Comparison of ENCODE assay signal across 11 cellular contexts in the genomic region with DNA sequence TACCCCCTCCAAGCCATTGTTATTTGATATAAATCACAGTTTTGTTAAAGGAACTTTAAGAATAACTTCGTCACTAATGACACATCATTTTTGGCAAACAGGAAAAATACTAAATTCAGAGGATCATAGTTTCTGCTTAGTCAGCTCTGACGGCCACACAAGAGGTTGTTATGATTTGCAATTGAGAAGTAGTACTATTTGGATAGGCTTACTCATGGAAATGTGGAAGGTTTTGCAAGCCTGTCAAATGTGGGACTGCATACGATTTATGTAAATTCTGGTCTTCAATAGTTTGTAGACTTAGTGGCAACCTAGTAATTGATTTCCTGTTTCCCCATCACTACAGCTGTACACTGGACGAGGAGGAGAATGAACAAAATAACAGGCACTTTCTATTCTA.
DNase-seq lines count a peak whose midpoint lies in the region; ATAC-seq, FAIRE-seq and TF ChIP-seq lines count a peak whose summit lies in the region.
"Had no signal": no experiment of that assay in that cellular context is flagged by ENCODE, and none has a peak within 500 bp of the region (broad histone marks: within the 10 kb centered on the region; RNA-seq: fewer than 3 reads in every experiment).

No MANE protein-coding gene starts in this region.

- FAIRE-seq in HTR-8/SVneo (lab: Jason Lieb, UNC): no peak
- FAIRE-seq in K562 (lab: Jason Lieb, UNC): no peak

- H3K79me2 ChIP-seq in K562 (ENCODE audit: control insufficient read depth, insufficient read depth, low read length): no peaks in the 10 kb centered on the region

- no peak for TF ChIP-seq EP300 in K562 (IDR thresholded peaks at IDR 0.05; ENCODE audit: low read length)

- no peak overlapping the region for H2AFZ ChIP-seq in K562 (ENCODE audit: low read depth, low read length)

- peaks cover 71% of the 10 kb centered on the region for H3K36me3 ChIP-seq in K562 (ENCODE audit: control insufficient read depth, insufficient read depth, low read length)

- no peak for ATAC-seq in K562
- ATAC-seq in stimulated activated naive B cell treated with anti-CD40 and anti-IgM and Interleukin-4, amounts not matched to agents 10 μg/mL and 1 μg/mL and 100 μg/mL, for 72 hours (replicated peaks): no peak
- no peak for ATAC-seq in HG02642 (IDR thresholded peaks at IDR 0.05; ENCODE audit: poor library complexity, unreplicated experiment)
- no peak for ATAC-seq in activated CD8-positive, alpha-beta T cell treated with anti-CD3 and anti-CD28 coated beads, Interleukin-2, amount 10 ng/mL, durations not matched to agents 7 days and 5 days
- ATAC-seq in right cardiac atrium: no peak

- no peaks in the 10 kb centered on the region for H3K9me1 ChIP-seq in K562 (ENCODE audit: control insufficient read depth, insufficient read depth, low read length)

- H3K9me3 Mint-ChIP-seq in stimulated activated naive B cell treated with anti-CD40 and anti-IgM and Interleukin-4, amounts not matched to agents 10 μg/mL and 1 μg/mL and 100 μg/mL, for 72 hours: no peaks in the 10 kb centered on the region
- no peaks in the 10 kb centered on the region for H3K9me3 Mint-ChIP-seq in activated CD8-positive, alpha-beta T cell treated with anti-CD3 and anti-CD28 coated beads, Interleukin-2, amount 10 ng/mL, durations not matched to agents 7 days and 5 days (ENCODE audit: insufficient read depth)
- H3K9me3 Mint-ChIP-seq: dendritic cell treated with granulocyte-macrophage colony-stimulating factor and Interleukin-4, amounts not matched to agents 40 ng/mL and 50 ng/mL, for 4 days; memory B cell had no signal

- H3K27me3 Mint-ChIP-seq in stimulated activated naive B cell treated with anti-CD40 and anti-IgM and Interleukin-4, amounts not matched to agents 10 μg/mL and 1 μg/mL and 100 μg/mL, for 72 hours: no peaks in the 10 kb centered on the region
- H3K27me3 Mint-ChIP-seq in activated CD8-positive, alpha-beta T cell treated with anti-CD3 and anti-CD28 coated beads, Interleukin-2, amount 10 ng/mL, durations not matched to agents 7 days and 5 days (ENCODE audit: low read depth): no peaks in the 10 kb centered on the region
- H3K27me3 Mint-ChIP-seq: dendritic cell treated with granulocyte-macrophage colony-stimulating factor and Interleukin-4, amounts not matched to agents 40 ng/mL and 50 ng/mL, for 4 days; memory B cell had no signal

- POLR2A ChIA-PET in AG04449 (lab: Yijun Ruan, JAX): interaction anchor here (0.7 to 1.1 kb wide), 2 partner anchors 246 to 272 kb away, joined by 3 read pairs; partner anchors contain the start of gene SRSF7
- POLR2A ChIA-PET in K562 (lab: Yijun Ruan, JAX): interaction anchor here (1.1 kb wide), 1 partner anchor 246 kb away, joined by 3 read pairs; the partner anchor contains the start of gene SRSF7
- POLR2A ChIA-PET in activated CD8-positive, alpha-beta T cell treated with anti-CD3 and anti-CD28 coated beads, Interleukin-2, amount 10 ng/mL, durations not matched to agents 7 days and 5 days (lab: Charles Lee): no interaction called here

- in situ Hi-C loops in K562 (cut with MboI): no loop called here

- 81% methylated on average over 4 of the region's 4 CpGs for WGBS in K562 (ENCODE audit: insufficient coverage, low coverage, missing lambda C conversion rate)
- WGBS in right cardiac atrium: 51% methylated on average over 4 of the region's 4 CpGs

- no peaks in the 10 kb centered on the region for H3K9me3 ChIP-seq in K562 (replicated peaks; ENCODE audit: control insufficient read depth, insufficient read depth, low read depth, low read length)
- no peaks in the 10 kb centered on the region for H3K9me3 ChIP-seq in right cardiac atrium (ENCODE audit: control insufficient read depth, low read length)

- CTCF ChIA-PET in AG04449 (lab: Yijun Ruan, JAX) (interaction anchor here (0.7 kb wide), 1 partner anchor 16 kb away, joined by 3 read pairs; no protein-coding TSS in a partner anchor), K562 (lab: Yijun Ruan, JAX; ENCODE audit: low intra/inter-chr PET ratio) (no interaction called here)
- CTCF ChIA-PET in activated CD8-positive, alpha-beta T cell treated with anti-CD3 and anti-CD28 coated beads, Interleukin-2, amount 10 ng/mL, durations not matched to agents 7 days and 5 days (lab: Charles Lee): interaction anchor here (1.0 kb wide), 1 partner anchor 232 kb away, joined by 3 read pairs; no protein-coding TSS in a partner anchor

- no peaks in the 10 kb centered on the region for H3K4me1 Mint-ChIP-seq in stimulated activated naive B cell treated with anti-CD40 and anti-IgM and Interleukin-4, amounts not matched to agents 10 μg/mL and 1 μg/mL and 100 μg/mL, for 72 hours
- H3K4me1 Mint-ChIP-seq in activated CD8-positive, alpha-beta T cell treated with anti-CD3 and anti-CD28 coated beads, Interleukin-2, amount 10 ng/mL, durations not matched to agents 7 days and 5 days (ENCODE audit: low read depth): peaks cover 29% of the 10 kb centered on the region

- TF ChIP-seq CTCF in AG04449 (IDR thresholded peaks at IDR 0.05; ENCODE audit: insufficient read depth, low read length, missing control alignments) (no peak), K562 (IDR thresholded peaks at IDR 0.05 in 2 of 3, conservative IDR thresholded peaks at IDR 0.05 in 1 of 3; ENCODE audit: insufficient read depth in 2 of 3, low read depth in 1 of 3, low read length in 3 of 3) (no peak)

- BruUV-seq in K562 (replicated peaks; lab: Mats Ljungman, UMichigan): no TSS peak

- no peak overlapping the region for H3K4me2 ChIP-seq in K562 (ENCODE audit: insufficient read depth, low read length)

- no peak overlapping the region for H3K27ac Mint-ChIP-seq in stimulated activated naive B cell treated with anti-CD40 and anti-IgM and Interleukin-4, amounts not matched to agents 10 μg/mL and 1 μg/mL and 100 μg/mL, for 72 hours
- no peak overlapping the region for H3K27ac Mint-ChIP-seq in activated CD8-positive, alpha-beta T cell treated with anti-CD3 and anti-CD28 coated beads, Interleukin-2, amount 10 ng/mL, durations not matched to agents 7 days and 5 days
- H3K27ac Mint-ChIP-seq: dendritic cell treated with granulocyte-macrophage colony-stimulating factor and Interleukin-4, amounts not matched to agents 40 ng/mL and 50 ng/mL, for 4 days; memory B cell had no signal

- no peak for TF ChIP-seq RAD21 in K562 (CRISPR knock-in tag; conservative IDR thresholded peaks at IDR 0.05 in 1 of 2, IDR thresholded peaks at IDR 0.05 in 1 of 2)

- DNase-seq in AG04449 (ENCODE audit: low read depth, low spot score): peak; percentile 82
- peak; percentile 9 for DNase-seq in HTR-8/SVneo (ENCODE audit: insufficient read length, low spot score)
- DNase-seq in K562 (ENCODE audit: extremely low read depth in 1 of 4, low spot score in 3 of 4): no peak
- peak; percentile 21 for DNase-seq in kidney tubule cell (ENCODE audit: low spot score)
- no peak for DNase-seq in stimulated activated naive B cell treated with anti-CD40 and anti-IgM and Interleukin-4, amounts not matched to agents 10 μg/mL and 1 μg/mL and 100 μg/mL, for 72 hours
- DNase-seq in activated CD8-positive, alpha-beta T cell treated with anti-CD3 and anti-CD28 coated beads, Interleukin-2, amount 10 ng/mL, durations not matched to agents 7 days and 5 days: no peak
- DNase-seq in right cardiac atrium: no peak
- DNase-seq: substantia nigra had no signal

- no peak overlapping the region for H3K4me3 Mint-ChIP-seq in stimulated activated naive B cell treated with anti-CD40 and anti-IgM and Interleukin-4, amounts not matched to agents 10 μg/mL and 1 μg/mL and 100 μg/mL, for 72 hours
- H3K4me3 Mint-ChIP-seq in activated CD8-positive, alpha-beta T cell treated with anti-CD3 and anti-CD28 coated beads, Interleukin-2, amount 10 ng/mL, durations not matched to agents 7 days and 5 days: no peak overlapping the region
- H3K4me3 Mint-ChIP-seq: dendritic cell treated with granulocyte-macrophage colony-stimulating factor and Interleukin-4, amounts not matched to agents 40 ng/mL and 50 ng/mL, for 4 days; memory B cell had no signal

- H3K9ac ChIP-seq in K562 (ENCODE audit: insufficient read depth in 1 of 2, low read depth in 2 of 2, low read length in 2 of 2): no peak overlapping the region

- no peak overlapping the region for H3K27ac ChIP-seq in K562 (ENCODE audit: extremely low read depth, low read depth, low read length)
- H3K27ac ChIP-seq in right cardiac atrium (ENCODE audit: low read length): no peak overlapping the region

- TF ChIP-seq POLR2A in K562 (conservative IDR thresholded peaks at IDR 0.05): no peak

- H3K4me3 ChIP-seq in AG04449 (ENCODE audit: low read depth, low read length) (no peak overlapping the region), K562 (no peak overlapping the region), right cardiac atrium (ENCODE audit: low read length) (no peak overlapping the region)

- intact Hi-C loops in K562 (cut with micrococcal nuclease) (no loop called here), right cardiac atrium (cut with DNase I) (no loop called here)

- peaks cover 26 to 37% of the 10 kb centered on the region in 2 donors for H3K36me3 Mint-ChIP-seq in stimulated activated naive B cell treated with anti-CD40 and anti-IgM and Interleukin-4, amounts not matched to agents 10 μg/mL and 1 μg/mL and 100 μg/mL, for 72 hours
- peaks cover 73% of the 10 kb centered on the region for H3K36me3 Mint-ChIP-seq in activated CD8-positive, alpha-beta T cell treated with anti-CD3 and anti-CD28 coated beads, Interleukin-2, amount 10 ng/mL, durations not matched to agents 7 days and 5 days (ENCODE audit: low read depth)

- H3K4me1 ChIP-seq in K562 (replicated peaks in 1 of 2; ENCODE audit: control insufficient read depth in 2 of 2, insufficient read depth in 2 of 2, low read length in 2 of 2) (no peaks in the 10 kb centered on the region), right cardiac atrium (ENCODE audit: control insufficient read depth, insufficient read depth, low read length) (peaks cover 1% of the 10 kb centered on the region)

- no peaks in the 10 kb centered on the region for H4K20me1 ChIP-seq in K562 (replicated peaks; ENCODE audit: control insufficient read depth, insufficient read depth, low read length)

- H3K27me3 ChIP-seq in K562 (ENCODE audit: control insufficient read depth in 2 of 2, insufficient read depth in 2 of 2, low read length in 2 of 2) (no peaks in the 10 kb centered on the region), right cardiac atrium (ENCODE audit: control insufficient read depth, insufficient read depth) (no peaks in the 10 kb centered on the region)

TF ChIP-seq in K562, 482 proteins besides CTCF, POLR2A, EP300 and RAD21 (continues in another document):
- no peak for TF ChIP-seq CCAR2 (IDR thresholded peaks at IDR 0.05; ENCODE audit: low read depth, low read length)
- TF ChIP-seq PTRF (tag; IDR thresholded peaks at IDR 0.05): no peak
- TF ChIP-seq JUN (IDR thresholded peaks at IDR 0.05; ENCODE audit: borderline replicate concordance, low read depth, low read length): no peak
- TF ChIP-seq JUN (CRISPR knock-in tag; IDR thresholded peaks at IDR 0.05; ENCODE audit: borderline replicate concordance): no peak
- TF ChIP-seq ZBED1 (IDR thresholded peaks at IDR 0.05): no peak
- TF ChIP-seq TEAD1 (CRISPR knock-in tag; IDR thresholded peaks at IDR 0.05): no peak
- TF ChIP-seq HDAC8 (tag; IDR thresholded peaks at IDR 0.05): no peak
- no peak for TF ChIP-seq TRIM28 (IDR thresholded peaks at IDR 0.05)
- peak; percentile 57; the same call in 1 of the 2 replicates for TF ChIP-seq MAFF (IDR thresholded peaks at IDR 0.05; ENCODE audit: low read length)
- TF ChIP-seq PURB (CRISPR knock-in tag; IDR thresholded peaks at IDR 0.05; ENCODE audit: low read depth): no peak

Comparison
In these comparisons a context has a peak if more than half of its experiments do, and no peak if none do; other contexts are left out.
1. DNase-seq: peak in AG04449 (single experiment), HTR-8/SVneo (single experiment) and kidney tubule cell (single experiment); none in K562 (0 of 4), stimulated activated naive B cell treated with anti-CD40 and anti-IgM and Interleukin-4, amounts not matched to agents 10 μg/mL and 1 μg/mL and 100 μg/mL, for 72 hours (single experiment), activated CD8-positive, alpha-beta T cell treated with anti-CD3 and anti-CD28 coated beads, Interleukin-2, amount 10 ng/mL, durations not matched to agents 7 days and 5 days (single experiment) and right cardiac atrium (0 of 3).